In the genomic region with DNA sequence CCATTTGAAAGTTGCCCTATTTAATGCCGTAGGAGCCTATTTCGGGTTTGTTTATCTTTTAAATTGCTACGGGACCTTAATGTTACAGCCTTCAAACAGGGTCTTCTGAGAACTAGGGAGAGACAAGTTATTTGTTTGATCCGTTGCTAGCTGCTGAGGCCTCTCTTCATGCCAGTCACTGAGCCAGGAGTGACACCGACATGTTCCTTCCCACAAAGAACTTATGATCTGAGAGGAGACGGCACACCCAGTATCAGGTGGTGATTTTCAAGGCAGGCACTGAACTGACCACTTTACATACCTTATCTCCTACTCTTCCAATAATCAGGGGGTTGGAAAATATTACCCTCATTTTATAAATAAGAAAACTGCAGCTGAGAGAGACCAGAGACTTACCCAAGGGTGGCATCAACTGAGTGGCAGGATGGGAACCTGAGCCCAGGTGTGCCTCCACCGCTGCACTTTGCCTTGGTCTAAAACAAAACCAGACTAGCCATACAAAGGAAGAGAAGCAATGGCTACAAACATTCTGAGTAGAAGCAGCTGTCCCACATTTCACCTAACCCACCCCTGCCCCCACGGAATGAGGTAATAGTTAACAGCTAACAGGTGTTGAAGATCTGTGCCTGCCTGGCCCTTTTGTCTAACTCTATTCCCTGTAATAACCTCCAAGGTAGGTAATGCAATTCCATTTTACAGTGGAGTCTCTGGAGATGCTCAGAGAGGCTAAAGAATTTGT, we compare ENCODE assay signal across 15 cellular contexts. TPM values are rescaled to one million over a fixed set of nuclear protein-coding genes. Genes with fewer than 3 reads are reported as not detected.
A peak's percentile ranks its signal among the peaks of the same experiment; 100 is the strongest.
DNase-seq lines count a peak whose midpoint lies in the region; TF ChIP-seq lines count a peak whose summit lies in the region.
"Had no signal": no experiment of that assay in that cellular context is flagged by ENCODE, and none has a peak within 500 bp of the region (broad histone marks: within the 10 kb centered on the region; RNA-seq: fewer than 3 reads in every experiment).

No MANE protein-coding gene starts in this region.

- no peaks in the 10 kb centered on the region for H3K36me3 ChIP-seq in muscle layer of colon (ENCODE audit: insufficient read depth, low read length)
- H3K36me3 ChIP-seq in transverse colon = no peaks in the 10 kb centered on the region

- DNase-seq in NCI-H748 (lab: John Stamatoyannopoulos, UW; ENCODE audit: unreplicated experiment) (peak; percentile 64), NCI-H748 treated with DMSO at 0.1 percent for 48 hours (lab: John Stamatoyannopoulos, UW) (no peak), coronary artery (ENCODE audit: low spot score) (no peak), transverse colon (no peak), activated T-cell treated with anti-CD3 and anti-CD28 coated beads for 4 hours (no peak)
- no peak for DNase-seq in activated naive CD4-positive, alpha-beta T cell treated with anti-CD3 and anti-CD28 coated beads, Interleukin-2, amount 50 U/mL, for 16 hours
- no peak for DNase-seq in effector CD8-positive, alpha-beta T cell (lab: John Stamatoyannopoulos, UW)
- DNase-seq: activated CD4-positive, alpha-beta T cell treated with anti-CD3 and anti-CD28 coated beads for 36 hours; activated effector memory CD4-positive, alpha-beta T cell treated with anti-CD3 and anti-CD28 coated beads, Interleukin-2, amount 50 U/mL, for 16 hours; KBM-7; naive thymus-derived CD4-positive, alpha-beta T cell; NCI-H524 treated with DMSO at 0.1 percent for 48 hours; stimulated activated CD4-positive, alpha-beta T cell treated with anti-CD3 and anti-CD28 coated beads, Interleukin-1b, Interleukin-23, amount 100 ng/mL, for 48 hours; stimulated activated naive CD4-positive, alpha-beta T cell treated with Interleukin-2 at 50 U/mL for 16 hours had no signal

- H3K4me1 ChIP-seq in muscle layer of colon (ENCODE audit: insufficient read depth, low read length) (peaks cover 87% of the 10 kb centered on the region), transverse colon (peaks cover 33 to 73% (median 47%) of the 10 kb centered on the region in 4 donors)

- WGBS in transverse colon (ENCODE audit: low coverage in 1 of 2), 2 donors = 34 to 39% methylated on average over 6 to 8 of the region's 8 CpGs

- TF ChIP-seq CTCF in coronary artery (IDR thresholded peaks at IDR 0.05) (no peak), transverse colon (IDR thresholded peaks at IDR 0.05) (no peak)

- H3K27ac ChIP-seq in coronary artery = peak overlapping the region; percentile 92 to 93
- peak overlapping the region; percentile 85 for H3K27ac ChIP-seq in muscle layer of colon (ENCODE audit: low read depth, low read length)
- H3K27ac ChIP-seq in transverse colon = peak overlapping the region; percentile 74 to 94 (median 77)

- no peaks in the 10 kb centered on the region for H3K27me3 ChIP-seq in muscle layer of colon (ENCODE audit: control insufficient read depth in 1 of 2, insufficient read depth in 2 of 2, low read length in 2 of 2)
- peaks cover 22% of the 10 kb centered on the region for H3K27me3 ChIP-seq in transverse colon

- TF ChIP-seq POLR2A in transverse colon (IDR thresholded peaks at IDR 0.05) = no peak

- no peaks in the 10 kb centered on the region for H3K9me3 ChIP-seq in muscle layer of colon (ENCODE audit: low read length)
- no peaks in the 10 kb centered on the region for H3K9me3 ChIP-seq in transverse colon

- in situ Hi-C loops in transverse colon (cut with MboI; ENCODE audit: low pct_ligation_motif_present in 1 of 4, low pct_unique_long_range_greater_than_20kb in 1 of 4, low sequenced_read_pairs in 3 of 4) = no loop called here

- H3K9ac ChIP-seq in muscle layer of colon (ENCODE audit: low read length) = no peak overlapping the region

- intact Hi-C loops in transverse colon (cut with DNase I; ENCODE audit: low total_unique reads) = no loop called here

- H3K4me3 ChIP-seq in coronary artery (no peak overlapping the region), muscle layer of colon (ENCODE audit: low read depth in 1 of 2, low read length in 2 of 2) (no peak overlapping the region), transverse colon (no peak overlapping the region)

- no peak for TF ChIP-seq EP300 in transverse colon (IDR thresholded peaks at IDR 0.05; ENCODE audit: low read depth)

RNA-seq across cellular contexts. Expression of a gene that starts 40.4 kb away (rescaled TPM):
- 1 to 10 TPM; 1.1 to 4.6 (median 3.0) TPM for total RNA-seq in transverse colon
